In genomic region chr16:83926726-83927397, GRCh38 we compare ENCODE assay signal across 8 cellular contexts. TPM values are rescaled to one million over a fixed set of nuclear protein-coding genes. Genes with fewer than 3 reads are reported as not detected.
DNase-seq lines count a peak whose midpoint lies in the region; ATAC-seq lines count a peak whose summit lies in the region.

No MANE protein-coding gene starts in this region.

- no peak overlapping the region for H3K4me3 Mint-ChIP-seq in activated T-cell treated with anti-CD3 and anti-CD28 coated beads, Interleukin-2, amount 50 U/mL, for 4 hours

- peak overlapping the region; percentile 15 for H3K4me3 ChIP-seq in NT2/D1 (ENCODE audit: insufficient read length, low read depth)
- H3K4me3 ChIP-seq in mucosa of rectum (ENCODE audit: low read length in 2 of 2) = peak overlapping the region; percentile 1 to 66

- H3K4me1 ChIP-seq in NT2/D1 (ENCODE audit: insufficient read depth, insufficient read length) (peaks cover 10% of the 10 kb centered on the region), mucosa of rectum (ENCODE audit: control insufficient read depth in 2 of 2, insufficient read depth in 2 of 2, low read length in 2 of 2) (no peaks in the 10 kb centered on the region)

- peak overlapping the region in 1 of 2 donors; percentile 19 for H3K27ac ChIP-seq in mucosa of rectum (ENCODE audit: low read depth in 2 of 2, low read length in 2 of 2)

- H3K9me3 ChIP-seq in NT2/D1 (ENCODE audit: insufficient read depth, low read length) = no peaks in the 10 kb centered on the region
- no peaks in the 10 kb centered on the region for H3K9me3 ChIP-seq in mucosa of rectum (ENCODE audit: control insufficient read depth in 2 of 2, low read length in 2 of 2)

- H3K36me3 ChIP-seq in NT2/D1 (ENCODE audit: insufficient read depth, insufficient read length, low read length) = no peaks in the 10 kb centered on the region
- H3K36me3 ChIP-seq in mucosa of rectum (ENCODE audit: control insufficient read depth in 2 of 2, insufficient read depth in 2 of 2, low read length in 2 of 2) = peaks cover 0 to 2% of the 10 kb centered on the region in 2 donors

- no peaks in the 10 kb centered on the region for H3K36me3 Mint-ChIP-seq in activated T-cell treated with anti-CD3 and anti-CD28 coated beads, Interleukin-2, amount 50 U/mL, for 4 hours (ENCODE audit: insufficient read depth)

- H3K27me3 Mint-ChIP-seq in activated T-cell treated with anti-CD3 and anti-CD28 coated beads, Interleukin-2, amount 50 U/mL, for 4 hours (ENCODE audit: low read depth) = no peaks in the 10 kb centered on the region

- no peaks in the 10 kb centered on the region for H3K27me3 ChIP-seq in NT2/D1 (ENCODE audit: insufficient read depth, insufficient read length)
- no peaks in the 10 kb centered on the region for H3K27me3 ChIP-seq in mucosa of rectum (ENCODE audit: control insufficient read depth in 2 of 2, insufficient read depth in 2 of 2, low read length in 2 of 2)

- H3K9ac ChIP-seq in NT2/D1 (ENCODE audit: insufficient read length, low read depth) = peak overlapping the region; percentile 82
- H3K9ac ChIP-seq in mucosa of rectum (ENCODE audit: low read depth in 1 of 2, low read length in 2 of 2) = no peak overlapping the region

- H3K9me3 Mint-ChIP-seq in activated T-cell treated with anti-CD3 and anti-CD28 coated beads, Interleukin-2, amount 50 U/mL, for 4 hours = no peaks in the 10 kb centered on the region

- H3K4me1 Mint-ChIP-seq in activated T-cell treated with anti-CD3 and anti-CD28 coated beads, Interleukin-2, amount 50 U/mL, for 4 hours (ENCODE audit: low read depth) = peaks cover 2% of the 10 kb centered on the region

- DNase-seq in EH (ENCODE audit: low read depth) = peak; percentile 73
- peak; percentile 81 for DNase-seq in NT2/D1 (ENCODE audit: low read depth, low spot score)
- peak; percentile 50 for DNase-seq in activated T-cell treated with anti-CD3 and anti-CD28 coated beads, Interleukin-2, amount 50 U/mL, for 4 hours
- peak; percentile 33 for DNase-seq in fibroblast of gingiva (ENCODE audit: low read depth)
- DNase-seq in stimulated activated CD8-positive, alpha-beta memory T cell treated with anti-CD3 and anti-CD28 coated beads, Interleukin-7, amount 100 ng/mL, for 48 hours (ENCODE audit: extremely low read depth in 1 of 2, low read depth in 1 of 2) = peak; percentile 17 to 29

- peak; percentile 44 for ATAC-seq in HG02610 (IDR thresholded peaks at IDR 0.05; ENCODE audit: unreplicated experiment)
- ATAC-seq in activated T-cell treated with anti-CD3 and anti-CD28 coated beads, Interleukin-2, amount 50 U/mL, for 4 hours = peak; percentile 82 to 86
- no peak for ATAC-seq in GM19395 (IDR thresholded peaks at IDR 0.05; ENCODE audit: unreplicated experiment)

RNA-seq across cellular contexts. Expression of gene OSGIN1, which starts 26.2 kb away (rescaled TPM):
- total RNA-seq in activated T-cell treated with anti-CD3 and anti-CD28 coated beads, Interleukin-2, amount 50 U/mL, for 4 hours = 1 to 10 TPM in 1 of 3 donors, under 1 TPM in 2; 0.63 to 1.9 (median 0.92) TPM

RNA-seq across cellular contexts. Expression of gene MLYCD, which starts 27.9 kb away (rescaled TPM):
- total RNA-seq in activated T-cell treated with anti-CD3 and anti-CD28 coated beads, Interleukin-2, amount 50 U/mL, for 4 hours = 1 to 10 TPM; 1.8 to 2.1 (median 1.9) TPM

RNA-seq across cellular contexts. Expression of gene NECAB2, which starts 41.2 kb away (rescaled TPM):
- total RNA-seq in activated T-cell treated with anti-CD3 and anti-CD28 coated beads, Interleukin-2, amount 50 U/mL, for 4 hours = not detected

Comparison
In these comparisons a context has a peak if more than half of its experiments do, and no peak if none do; other contexts are left out.
1. DNase-seq: peak in every context shown above with its lines; median percentile 81 in NT2/D1; 73 in EH; 50 in activated T-cell treated with anti-CD3 and anti-CD28 coated beads, Interleukin-2, amount 50 U/mL, for 4 hours; 33 in fibroblast of gingiva; 23 in stimulated activated CD8-positive, alpha-beta memory T cell treated with anti-CD3 and anti-CD28 coated beads, Interleukin-7, amount 100 ng/mL, for 48 hours.